8 cellular contexts compared by ENCODE assay signal in genomic region chr1:94063379-94063778, GRCh38. TPM values are rescaled to one million over a fixed set of nuclear protein-coding genes. Genes with fewer than 3 reads are reported as not detected.
DNase-seq lines count a peak whose midpoint lies in the region; ATAC-seq and TF ChIP-seq lines count a peak whose summit lies in the region.

No MANE protein-coding gene starts in this region.

- no peaks in the 10 kb centered on the region for H3K36me3 Mint-ChIP-seq in activated T-cell treated with anti-CD3 and anti-CD28 coated beads, Interleukin-2, amount 50 U/mL, for 72 hours (ENCODE audit: insufficient read depth in 2 of 2)
- H3K36me3 Mint-ChIP-seq in activated T-helper 2 cell treated with anti-CD3 and anti-CD28 coated beads, Interferon-gamma antibody, Interleukin-2, Interleukin-4, amounts not matched to agents 10 μg/mL and 5 μg/mL and 100 μg/mL, durations not matched to agents 14 hours and 24 hours and 36 hours (ENCODE audit: low read depth), result no peaks in the 10 kb centered on the region

- H3K27me3 ChIP-seq in HAP-1 (ENCODE audit: low read depth), result no peaks in the 10 kb centered on the region
- peaks cover 0 to 16% (median 0%) of the 10 kb centered on the region in 7 donors for H3K27me3 ChIP-seq in spleen (replicated peaks in 1 of 7)

- H3K27ac Mint-ChIP-seq in activated T-cell treated with anti-CD3 and anti-CD28 coated beads, Interleukin-2, amount 50 U/mL, for 72 hours, result no peak overlapping the region
- no peak overlapping the region for H3K27ac Mint-ChIP-seq in activated T-helper 2 cell treated with anti-CD3 and anti-CD28 coated beads, Interferon-gamma antibody, Interleukin-2, Interleukin-4, amounts not matched to agents 10 μg/mL and 5 μg/mL and 100 μg/mL, durations not matched to agents 14 hours and 24 hours and 36 hours

- TF ChIP-seq CTCF in spleen (IDR thresholded peaks at IDR 0.05 in 8 of 11, conservative IDR thresholded peaks at IDR 0.05 in 3 of 11), result peak in 6 of 11 experiments; percentile 17 to 41 (median 32)

- WGBS in spleen, 5 donors, result 24 to 38% (median 31%) methylated on average over 5 of the region's 5 CpGs

- H3K4me3 ChIP-seq in HAP-1 (no peak overlapping the region), spleen (no peak overlapping the region)

- no peak overlapping the region for H3K4me3 Mint-ChIP-seq in activated T-cell treated with anti-CD3 and anti-CD28 coated beads, Interleukin-2, amount 50 U/mL, for 72 hours
- no peak overlapping the region for H3K4me3 Mint-ChIP-seq in activated T-helper 2 cell treated with anti-CD3 and anti-CD28 coated beads, Interferon-gamma antibody, Interleukin-2, Interleukin-4, amounts not matched to agents 10 μg/mL and 5 μg/mL and 100 μg/mL, durations not matched to agents 14 hours and 24 hours and 36 hours (ENCODE audit: low read depth)

- ATAC-seq in left cardiac atrium, result peak; percentile 74 to 76
- no peak for ATAC-seq in activated T-cell treated with anti-CD3 and anti-CD28 coated beads, Interleukin-2, amount 50 U/mL, for 72 hours (replicated peaks in 1 of 2)
- ATAC-seq in GM21619 (IDR thresholded peaks at IDR 0.05; ENCODE audit: unreplicated experiment), result no peak

- H3K4me1 ChIP-seq in HAP-1 (no peaks in the 10 kb centered on the region; the same call in 1 of the 2 replicates), spleen (peaks cover 0 to 33% (median 21%) of the 10 kb centered on the region in 6 donors)

- no peaks in the 10 kb centered on the region for H3K9me3 ChIP-seq in HAP-1
- H3K9me3 ChIP-seq in spleen, result no peaks in the 10 kb centered on the region

- peaks cover 9% of the 10 kb centered on the region for H3K4me1 Mint-ChIP-seq in activated T-cell treated with anti-CD3 and anti-CD28 coated beads, Interleukin-2, amount 50 U/mL, for 72 hours (ENCODE audit: low read depth)
- H3K4me1 Mint-ChIP-seq in activated T-helper 2 cell treated with anti-CD3 and anti-CD28 coated beads, Interferon-gamma antibody, Interleukin-2, Interleukin-4, amounts not matched to agents 10 μg/mL and 5 μg/mL and 100 μg/mL, durations not matched to agents 14 hours and 24 hours and 36 hours (ENCODE audit: low read depth), result no peaks in the 10 kb centered on the region

- TF ChIP-seq POLR2A in spleen (IDR thresholded peaks at IDR 0.05), result no peak

- DNase-seq in HAP-1 (ENCODE audit: low spot score in 2 of 2) (peak; percentile 5 to 36), SW480 (ENCODE audit: low spot score) (peak; percentile 34), left cardiac atrium (peak; percentile 56), spleen (no peak), activated gamma-delta T cell treated with Interleukin-2 at 50 U/mL for 16 hours (no peak)
- DNase-seq in activated T-cell treated with anti-CD3 and anti-CD28 coated beads, Interleukin-2, amount 50 U/mL, for 72 hours, result no peak
- no peak for DNase-seq in activated T-helper 2 cell treated with anti-CD3 and anti-CD28 coated beads, Interferon-gamma antibody, Interleukin-2, Interleukin-4, amounts not matched to agents 10 μg/mL and 5 μg/mL and 100 μg/mL, durations not matched to agents 14 hours and 24 hours and 36 hours (ENCODE audit: low spot score)

- in situ Hi-C loops in HAP-1 (cut with MboI; ENCODE audit: low sequenced_read_pairs), result loop anchor here (5.0 to 25.0 kb wide), 3 partner anchors 281 to 749 kb away; partner anchors contain the start of gene SLC44A3

- H3K36me3 ChIP-seq in HAP-1 (replicated peaks), result no peaks in the 10 kb centered on the region
- H3K36me3 ChIP-seq in spleen, result no peaks in the 10 kb centered on the region

- H3K27me3 Mint-ChIP-seq in activated T-cell treated with anti-CD3 and anti-CD28 coated beads, Interleukin-2, amount 50 U/mL, for 72 hours (ENCODE audit: low read depth), result peaks cover 34% of the 10 kb centered on the region
- H3K27me3 Mint-ChIP-seq in activated T-helper 2 cell treated with anti-CD3 and anti-CD28 coated beads, Interferon-gamma antibody, Interleukin-2, Interleukin-4, amounts not matched to agents 10 μg/mL and 5 μg/mL and 100 μg/mL, durations not matched to agents 14 hours and 24 hours and 36 hours (ENCODE audit: low read depth), result peaks cover 13% of the 10 kb centered on the region

- intact Hi-C loops in left cardiac atrium (cut with DNase I), result loop anchor here (5.0 kb wide), 2 partner anchors 174 to 179 kb away; partner anchors contain the start of gene ARHGAP29 (in 1 of the 2)
- intact Hi-C loops in spleen (cut with DNase I; ENCODE audit: low total_unique reads), result no loop called here
- intact Hi-C loops in activated T-helper 2 cell treated with anti-CD3 and anti-CD28 coated beads, Interferon-gamma antibody, Interleukin-2, Interleukin-4, amounts not matched to agents 10 μg/mL and 5 μg/mL and 100 μg/mL, durations not matched to agents 14 hours and 24 hours and 36 hours (cut with micrococcal nuclease), result no loop called here

- peak overlapping the region in 7 of 8 donors; percentile 28 to 76 (median 61) for H3K27ac ChIP-seq in spleen

- H3K9me3 Mint-ChIP-seq in activated T-cell treated with anti-CD3 and anti-CD28 coated beads, Interleukin-2, amount 50 U/mL, for 72 hours, result no peaks in the 10 kb centered on the region
- H3K9me3 Mint-ChIP-seq in activated T-helper 2 cell treated with anti-CD3 and anti-CD28 coated beads, Interferon-gamma antibody, Interleukin-2, Interleukin-4, amounts not matched to agents 10 μg/mL and 5 μg/mL and 100 μg/mL, durations not matched to agents 14 hours and 24 hours and 36 hours, result no peaks in the 10 kb centered on the region

RNA-seq across cellular contexts. Expression of gene ABCA4, which starts 57.6 kb away (rescaled TPM):
- total RNA-seq in left cardiac atrium, result under 1 TPM; 0.21 TPM
- total RNA-seq in spleen, result under 1 TPM; 0.17 to 0.64 (median 0.26) TPM
- polyA plus RNA-seq in spleen, result under 1 TPM; 0.04 to 0.10 (median 0.05) TPM
- total RNA-seq in activated T-cell treated with anti-CD3 and anti-CD28 coated beads, Interleukin-2, amount 50 U/mL, for 72 hours, result 1 to 10 TPM in 1 of 2 donors, under 1 TPM in 1; 0.53 to 2.5 TPM
- not detected in 2 replicates for total RNA-seq in activated T-helper 2 cell treated with anti-CD3 and anti-CD28 coated beads, Interferon-gamma antibody, Interleukin-2, Interleukin-4, amounts not matched to agents 10 μg/mL and 5 μg/mL and 100 μg/mL, durations not matched to agents 14 hours and 24 hours and 36 hours

Comparison
In these comparisons a context has a peak if more than half of its experiments do, and no peak if none do; other contexts are left out.
1. DNase-seq: peak in HAP-1 (2 of 2), SW480 (single experiment) and left cardiac atrium (single experiment); none in spleen (single experiment), activated T-cell treated with anti-CD3 and anti-CD28 coated beads, Interleukin-2, amount 50 U/mL, for 72 hours (0 of 2), activated gamma-delta T cell treated with Interleukin-2 at 50 U/mL for 16 hours (single experiment) and activated T-helper 2 cell treated with anti-CD3 and anti-CD28 coated beads, Interferon-gamma antibody, Interleukin-2, Interleukin-4, amounts not matched to agents 10 μg/mL and 5 μg/mL and 100 μg/mL, durations not matched to agents 14 hours and 24 hours and 36 hours (single experiment).
2. ATAC-seq: peak in left cardiac atrium (2 of 2); none in activated T-cell treated with anti-CD3 and anti-CD28 coated beads, Interleukin-2, amount 50 U/mL, for 72 hours (0 of 2) and GM21619 (single experiment).
3. intact Hi-C loops: an anchor here in left cardiac atrium (5.0 kb wide); none called in spleen and activated T-helper 2 cell treated with anti-CD3 and anti-CD28 coated beads, Interferon-gamma antibody, Interleukin-2, Interleukin-4, amounts not matched to agents 10 μg/mL and 5 μg/mL and 100 μg/mL, durations not matched to agents 14 hours and 24 hours and 36 hours.